Comparison of ENCODE assay signal across 9 cellular contexts in genomic region chr12:47277972-47278448, GRCh38.
DNase-seq lines count a peak whose midpoint lies in the region; ATAC-seq, FAIRE-seq and TF ChIP-seq lines count a peak whose summit lies in the region.
"Had no signal": no experiment of that assay in that cellular context is flagged by ENCODE, and none has a peak within 500 bp of the region (broad histone marks: within the 10 kb centered on the region; RNA-seq: fewer than 3 reads in every experiment).

No MANE protein-coding gene starts in this region.

- TF ChIP-seq POLR2A in H1 (IDR thresholded peaks at IDR 0.05; ENCODE audit: control extremely low read depth in 1 of 2, low read depth in 2 of 2, low read length in 2 of 2): no peak

- no peak overlapping the region for H3K14ac ChIP-seq in H1 (ENCODE audit: insufficient read length)

- H3K4me1 ChIP-seq in GM23248 (ENCODE audit: insufficient read depth) (peaks cover 48% of the 10 kb centered on the region), H1 (replicated peaks in 1 of 4; ENCODE audit: control insufficient read depth in 3 of 4, insufficient read depth in 4 of 4, low read length in 3 of 4) (no peaks in the 10 kb centered on the region)

- H2BK12ac ChIP-seq in H1 (ENCODE audit: low read depth, low read length): no peak overlapping the region

- peak; percentile 99 for DNase-seq in GM23248
- DNase-seq in RKO (ENCODE audit: low spot score): peak; percentile 89
- DNase-seq in H1 (ENCODE audit: low read depth in 1 of 2, low spot score in 2 of 2): no peak
- peak; percentile 83 for DNase-seq in skeletal muscle cell (ENCODE audit: low read depth)
- no peak for DNase-seq in D341Med (ENCODE audit: low spot score)
- DNase-seq in NCI-H1930 (lab: John Stamatoyannopoulos, UW): no peak
- DNase-seq: naive B cell had no signal

- H3K27ac ChIP-seq in GM23248 (peak overlapping the region; percentile 6; the same call in 1 of the 2 replicates), H1 (ENCODE audit: low read depth, low read length) (no peak overlapping the region)

- H2AK5ac ChIP-seq in H1 (ENCODE audit: low read depth, low read length): no peak overlapping the region

- H3K9me3 ChIP-seq in GM23248 (ENCODE audit: low read depth): no peaks in the 10 kb centered on the region
- no peaks in the 10 kb centered on the region for H3K9me3 ChIP-seq in H1 (ENCODE audit: insufficient read depth in 2 of 2, low read depth in 1 of 2, low read length in 1 of 2)

- no peak overlapping the region for H2BK15ac ChIP-seq in H1 (ENCODE audit: low read length)

- no peaks in the 10 kb centered on the region for H3K27me3 ChIP-seq in GM23248 (replicated peaks; ENCODE audit: insufficient read depth)
- H3K27me3 ChIP-seq in H1 (replicated peaks in 1 of 4; ENCODE audit: control insufficient read depth in 3 of 4, extremely low read depth in 1 of 4, insufficient read depth in 3 of 4, low read length in 3 of 4): no peaks in the 10 kb centered on the region

- H3K4me2 ChIP-seq in GM23248 (ENCODE audit: unreplicated experiment) (peak overlapping the region; percentile 27), H1 (ENCODE audit: insufficient read depth in 1 of 2, low read depth in 2 of 2, low read length in 2 of 2) (no peak overlapping the region)

- no peak overlapping the region for H4K91ac ChIP-seq in H1 (replicated peaks; ENCODE audit: insufficient read length, low read length)

- H2BK20ac ChIP-seq in H1 (ENCODE audit: low read length): no peak overlapping the region

- no peak for TF ChIP-seq CTCF in H1 (IDR thresholded peaks at IDR 0.05; ENCODE audit: control extremely low read depth in 1 of 3, insufficient read depth in 1 of 3, low read depth in 1 of 3, low read length in 3 of 3)

- no peak overlapping the region for H4K5ac ChIP-seq in H1 (ENCODE audit: insufficient read length, low read depth, low read length)

- in situ Hi-C loops in GM23248 (cut with MboI): no loop called here

- no peak overlapping the region for H3K4ac ChIP-seq in H1 (replicated peaks; ENCODE audit: insufficient read length, low read depth, low read length)

- no peak overlapping the region for H3K23ac ChIP-seq in H1 (ENCODE audit: insufficient read length)

- H3K79me2 ChIP-seq in GM23248 (ENCODE audit: insufficient read depth) (no peaks in the 10 kb centered on the region), H1 (ENCODE audit: control insufficient read depth in 1 of 2, insufficient read depth in 2 of 2, low read length in 2 of 2) (no peaks in the 10 kb centered on the region)

- no peaks in the 10 kb centered on the region for H3K79me1 ChIP-seq in H1 (ENCODE audit: low read depth, low read length)

- no peak for FAIRE-seq in H1 (lab: Jason Lieb, UNC)

- no peaks in the 10 kb centered on the region for H3K9me2 ChIP-seq in GM23248 (ENCODE audit: insufficient read depth)

- no peak overlapping the region for H2AFZ ChIP-seq in GM23248
- no peak overlapping the region for H2AFZ ChIP-seq in H1 (ENCODE audit: low read length)

- ATAC-seq in HG03442 (IDR thresholded peaks at IDR 0.05; ENCODE audit: unreplicated experiment) (no peak), HG03108 (IDR thresholded peaks at IDR 0.05; ENCODE audit: unreplicated experiment) (no peak)

- POLR2A ChIA-PET in H1 (lab: Charles Lee; ENCODE audit: partially characterized antibody): no interaction called here

- H3K4me3 ChIP-seq in GM23248 (no peak overlapping the region), H1 (ENCODE audit: extremely low read depth in 1 of 4, insufficient read depth in 2 of 4, low read depth in 3 of 4, low read length in 4 of 4) (no peak overlapping the region), skeletal muscle cell (ENCODE audit: low read depth, low read length) (no peak overlapping the region)

- H2BK120ac ChIP-seq in H1 (replicated peaks; ENCODE audit: low read depth, low read length): no peak overlapping the region

- no peak overlapping the region for H3K18ac ChIP-seq in H1 (ENCODE audit: extremely low read depth, low read length)

- TF ChIP-seq RAD21 in H1 (IDR thresholded peaks at IDR 0.05 in 1 of 2, conservative IDR thresholded peaks at IDR 0.05 in 1 of 2; ENCODE audit: low read depth in 2 of 2, low read length in 2 of 2): no peak

- peaks cover 13% of the 10 kb centered on the region; the same call in 1 of the 2 replicates for H3F3A ChIP-seq in GM23248 (ENCODE audit: insufficient read depth)

- no peak for TF ChIP-seq EP300 in H1 (IDR thresholded peaks at IDR 0.05; ENCODE audit: borderline replicate concordance in 1 of 2, low read depth in 2 of 2, low read length in 2 of 2)

- 7 to 17% methylated on average over 1 of the region's 1 CpG for WGBS in GM23248 (ENCODE audit: low coverage in 1 of 2, low lambda C conversion rate in 2 of 2, missing lambda C conversion rate in 2 of 2), 2 experiments
- 91% methylated on average over 1 of the region's 1 CpG; no CpG with 5 or more reads in 1 of the 2 experiments for WGBS in H1 (ENCODE audit: extremely low coverage in 1 of 2, insufficient coverage in 1 of 2, insufficient read length in 1 of 2, insufficient replicate concordance in 2 of 2, low coverage in 1 of 2, low lambda C conversion rate in 2 of 2, missing lambda C conversion rate in 1 of 2), 2 experiments

- H2BK5ac ChIP-seq in H1 (ENCODE audit: low read depth, low read length): no peak overlapping the region

- CTCF ChIA-PET in H1 (lab: Charles Lee; ENCODE audit: partially characterized antibody): no interaction called here

- no peaks in the 10 kb centered on the region for H3K23me2 ChIP-seq in H1 (ENCODE audit: low read depth, low read length)

- H4K20me1 ChIP-seq in GM23248 (ENCODE audit: insufficient read depth): no peaks in the 10 kb centered on the region
- no peaks in the 10 kb centered on the region for H4K20me1 ChIP-seq in H1 (replicated peaks in 1 of 2; ENCODE audit: control insufficient read depth in 1 of 2, insufficient read depth in 2 of 2, low read length in 2 of 2)

- no peak overlapping the region for H3K56ac ChIP-seq in H1 (replicated peaks; ENCODE audit: insufficient read length, low read depth, low read length)

- H3K36me3 ChIP-seq in GM23248 (ENCODE audit: low read depth) (no peaks in the 10 kb centered on the region), H1 (ENCODE audit: control insufficient read depth in 2 of 4, insufficient read depth in 4 of 4, low read length in 3 of 4) (no peaks in the 10 kb centered on the region)

- H3K9ac ChIP-seq in GM23248: no peak overlapping the region
- H3K9ac ChIP-seq in H1 (replicated peaks in 1 of 4; ENCODE audit: extremely low read depth in 1 of 4, low read depth in 3 of 4, low read length in 3 of 4): no peak overlapping the region

- H4K8ac ChIP-seq in H1 (ENCODE audit: extremely low read depth, insufficient read depth, low read length): no peak overlapping the region

TF ChIP-seq in H1, 55 proteins besides CTCF, POLR2A, EP300 and RAD21:
- TF ChIP-seq RNF2 (IDR thresholded peaks at IDR 0.05; ENCODE audit: borderline replicate concordance, low read depth, low read length, missing control alignments, poor library complexity, severe bottlenecking) (no peak), NRF1 (IDR thresholded peaks at IDR 0.05; ENCODE audit: low read depth, low read length) (no peak), SP2 (IDR thresholded peaks at IDR 0.05; ENCODE audit: low read length) (no peak), JUND (IDR thresholded peaks at IDR 0.05; ENCODE audit: low read length) (0 out of 2 replicates have a peak, but pooled peaks have one; percentile 9)

Comparison
In these comparisons a context has a peak if more than half of its experiments do, and no peak if none do; other contexts are left out.
1. DNase-seq: peak in GM23248 (single experiment), RKO (single experiment) and skeletal muscle cell (single experiment); none in H1 (0 of 2), D341Med (single experiment) and NCI-H1930 (0 of 2).